Comparison of ENCODE assay signal across 6 cellular contexts in genomic region chr7:137411446-137411845, GRCh38.
"Had no signal": no experiment of that assay in that cellular context is flagged by ENCODE, and none has a peak within 500 bp of the region (broad histone marks: within the 10 kb centered on the region; RNA-seq: fewer than 3 reads in every experiment).

No MANE protein-coding gene starts in this region.

- H3K4me3 ChIP-seq: HAP-1 had no signal

- H3K4me1 Mint-ChIP-seq: IgD-negative memory B cell had no signal

- H3K36me3 Mint-ChIP-seq: IgD-negative memory B cell had no signal

- H3K27ac Mint-ChIP-seq: HFFc6, IgD-negative memory B cell had no signal

- H3K9me3 Mint-ChIP-seq: HFFc6 had no signal

- H3K4me3 Mint-ChIP-seq: HFFc6, IgD-negative memory B cell had no signal

- H3K36me3 ChIP-seq: HAP-1 had no signal

- H3K27ac ChIP-seq: HL-60 had no signal

- H3K27me3 Mint-ChIP-seq: IgD-negative memory B cell had no signal

- DNase-seq: GOT3, H7, HFFc6 had no signal

- H3K4me1 ChIP-seq: HAP-1 had no signal

- H3K9me3 ChIP-seq: HAP-1 had no signal
